In the genomic region with DNA sequence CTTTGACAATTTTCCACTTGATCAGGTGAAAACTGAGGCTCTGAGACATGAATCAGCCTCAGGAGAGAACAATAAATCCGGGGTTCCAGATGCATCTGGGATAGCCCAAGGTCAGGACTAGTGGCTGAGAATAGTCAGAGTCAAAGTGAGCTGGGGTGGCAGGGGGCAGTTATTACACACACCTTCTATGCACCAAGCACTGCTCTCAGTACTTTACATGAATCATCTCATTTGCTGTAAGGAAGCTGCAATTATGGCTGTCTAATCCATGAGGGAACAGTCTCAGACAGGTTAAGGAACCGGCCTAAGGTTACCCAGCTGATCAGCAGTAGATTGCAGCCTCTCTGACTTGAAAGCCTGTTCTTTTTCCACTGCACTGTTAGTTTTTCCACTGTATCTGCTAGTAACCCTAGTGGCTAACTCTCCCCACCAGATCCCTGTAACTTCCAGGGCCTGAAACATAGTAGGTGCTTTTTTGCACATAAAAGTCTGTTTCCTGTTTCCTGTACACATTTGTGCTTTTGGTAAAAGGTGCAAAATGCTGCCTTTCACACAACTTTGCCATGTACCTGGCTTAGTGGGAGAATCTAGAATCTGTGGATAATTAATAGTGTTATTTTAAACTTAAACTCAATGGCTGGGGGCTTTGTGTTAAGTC, we compare ENCODE assay signal across 1 cellular context.
TF ChIP-seq lines count a peak whose summit lies in the region.

No MANE protein-coding gene starts in this region.

TF ChIP-seq in GM12878, 131 proteins besides CTCF, POLR2A, EP300 and RAD21 (continued from another document):
- no peak for TF ChIP-seq NKRF (conservative IDR thresholded peaks at IDR 0.05)
TF ChIP-seq in GM12878: peak in this region for 1.
